Comparison of ENCODE assay signal across 8 cellular contexts in genomic region chr19:6501740-6502648, GRCh38. TPM values are rescaled to one million over a fixed set of nuclear protein-coding genes. Genes with fewer than 3 reads are reported as not detected.
DNase-seq lines count a peak whose midpoint lies in the region; ATAC-seq, FAIRE-seq and TF ChIP-seq lines count a peak whose summit lies in the region.

TSS of gene TUBB4A (minus strand) at chr19:6502309. CDS start at chr19:6502212, 97 bp downstream.

- WGBS in pancreas, 2 donors: 0 to 1% methylated on average over 60 to 71 of the region's 71 CpGs

- H3K27me3 ChIP-seq in pancreas: no peaks in the 10 kb centered on the region

- H3K4me3 ChIP-seq in pancreas: peak within 1 kb of the TSS; percentile 45 to 62 (median 56)

- H3K36me3 ChIP-seq in pancreas: no peaks in the 10 kb centered on the region

- peaks cover 34% of the 10 kb centered on the region for H3K4me1 Mint-ChIP-seq in activated CD4-positive, alpha-beta memory T cell treated with anti-CD3 and anti-CD28 coated beads, Interleukin-2, amount 10 ng/mL, durations not matched to agents 7 days and 5 days

- H3K27me3 Mint-ChIP-seq in activated CD4-positive, alpha-beta memory T cell treated with anti-CD3 and anti-CD28 coated beads, Interleukin-2, amount 10 ng/mL, durations not matched to agents 7 days and 5 days: peaks cover 15% of the 10 kb centered on the region

- no peak within 1 kb of the TSS for H3K27ac Mint-ChIP-seq in activated CD4-positive, alpha-beta memory T cell treated with anti-CD3 and anti-CD28 coated beads, Interleukin-2, amount 10 ng/mL, durations not matched to agents 7 days and 5 days

- ATAC-seq in pancreas (peak; percentile 59 to 82 (median 66)), GM21723 (IDR thresholded peaks at IDR 0.05; ENCODE audit: unreplicated experiment) (no peak)

- FAIRE-seq in frontal cortex (lab: Jason Lieb, UNC): no peak
- FAIRE-seq in pancreas (lab: Jason Lieb, UNC): no peak

- TF ChIP-seq CTCF in pancreas (IDR thresholded peaks at IDR 0.05): no peak

- H3K27ac ChIP-seq in pancreas: no peak within 1 kb of the TSS

- intact Hi-C loops in pancreas (cut with DNase I): no loop called here

- peak; percentile 76 for DNase-seq in activated effector memory CD4-positive, alpha-beta T cell treated with anti-CD3 and anti-CD28 coated beads, Interleukin-2, amount 50 U/mL, for 16 hours
- DNase-seq in activated effector memory CD4-positive, alpha-beta T cell treated with Interleukin-2 at 50 U/mL for 16 hours: no peak
- DNase-seq in activated CD4-positive, alpha-beta memory T cell treated with anti-CD3 and anti-CD28 coated beads, Interleukin-2, amount 10 ng/mL, durations not matched to agents 7 days and 5 days: peak; percentile 50
- DNase-seq in frontal cortex (ENCODE audit: low spot score in 2 of 2): peak; percentile 89 to 95
- peak in 4 of 6 donors; percentile 11 to 80 (median 62) for DNase-seq in pancreas
- DNase-seq in dedifferentiated amniotic fluid mesenchymal stem cell (ENCODE audit: extremely low spot score): no peak
- no peak for DNase-seq in NCI-H1694 treated with DMSO at 0.1 percent for 48 hours (lab: John Stamatoyannopoulos, UW)

- CTCF ChIA-PET in activated CD4-positive, alpha-beta memory T cell treated with anti-CD3 and anti-CD28 coated beads, Interleukin-2, amount 10 ng/mL, durations not matched to agents 7 days and 5 days (lab: Charles Lee): interaction anchor here (0.7 kb wide), 1 partner anchor 18 kb away, joined by 3 read pairs; no protein-coding TSS in a partner anchor

- no peaks in the 10 kb centered on the region for H3K9me3 Mint-ChIP-seq in activated CD4-positive, alpha-beta memory T cell treated with anti-CD3 and anti-CD28 coated beads, Interleukin-2, amount 10 ng/mL, durations not matched to agents 7 days and 5 days

- no peaks in the 10 kb centered on the region for H3K9me3 ChIP-seq in pancreas

- H3K4me3 Mint-ChIP-seq in activated CD4-positive, alpha-beta memory T cell treated with anti-CD3 and anti-CD28 coated beads, Interleukin-2, amount 10 ng/mL, durations not matched to agents 7 days and 5 days: peak within 1 kb of the TSS; percentile 58

- peaks cover 0 to 4% (median 0%) of the 10 kb centered on the region in 3 donors for H3K4me1 ChIP-seq in pancreas

- POLR2A ChIA-PET in activated CD4-positive, alpha-beta memory T cell treated with anti-CD3 and anti-CD28 coated beads, Interleukin-2, amount 10 ng/mL, durations not matched to agents 7 days and 5 days (lab: Charles Lee): interaction anchor here (1.2 to 2.5 kb wide), 3 partner anchors 12 to 50 kb away, joined by 3 to 7 read pairs (median 7); partner anchors contain the start of gene DENND1C

- H3K36me3 Mint-ChIP-seq in activated CD4-positive, alpha-beta memory T cell treated with anti-CD3 and anti-CD28 coated beads, Interleukin-2, amount 10 ng/mL, durations not matched to agents 7 days and 5 days (ENCODE audit: low read depth): no peaks in the 10 kb centered on the region

RNA-seq across cellular contexts. Expression of gene TUBB4A, which starts in this region (rescaled TPM):
- total RNA-seq in activated CD4-positive, alpha-beta memory T cell treated with anti-CD3 and anti-CD28 coated beads, Interleukin-2, amount 10 ng/mL, durations not matched to agents 7 days and 5 days: 1 to 10 TPM; 2.5 to 3.0 TPM
- total RNA-seq in frontal cortex: 106 TPM
- total RNA-seq in pancreas: 1 to 10 TPM; 1.1 to 5.5 (median 2.7) TPM
- polyA plus RNA-seq in pancreas: 1 to 10 TPM; 1.3 to 3.5 TPM

Comparison
In these comparisons a context has a peak if more than half of its experiments do, and no peak if none do; other contexts are left out.
1. RNA of gene TUBB4A (total RNA-seq): 106 TPM in frontal cortex (single experiment); 1.1 to 5.5 TPM in pancreas and 2.5 to 3.0 TPM in activated CD4-positive, alpha-beta memory T cell treated with anti-CD3 and anti-CD28 coated beads, Interleukin-2, amount 10 ng/mL, durations not matched to agents 7 days and 5 days; every median in the first group is over 10 times any median in the second.
2. DNase-seq: peak in activated effector memory CD4-positive, alpha-beta T cell treated with anti-CD3 and anti-CD28 coated beads, Interleukin-2, amount 50 U/mL, for 16 hours (single experiment), activated CD4-positive, alpha-beta memory T cell treated with anti-CD3 and anti-CD28 coated beads, Interleukin-2, amount 10 ng/mL, durations not matched to agents 7 days and 5 days (single experiment), frontal cortex (2 of 2) and pancreas (4 of 6); none in activated effector memory CD4-positive, alpha-beta T cell treated with Interleukin-2 at 50 U/mL for 16 hours (single experiment), dedifferentiated amniotic fluid mesenchymal stem cell (single experiment) and NCI-H1694 treated with DMSO at 0.1 percent for 48 hours (single experiment).